ENCODE assay signal across 10 cellular contexts in the genomic region with DNA sequence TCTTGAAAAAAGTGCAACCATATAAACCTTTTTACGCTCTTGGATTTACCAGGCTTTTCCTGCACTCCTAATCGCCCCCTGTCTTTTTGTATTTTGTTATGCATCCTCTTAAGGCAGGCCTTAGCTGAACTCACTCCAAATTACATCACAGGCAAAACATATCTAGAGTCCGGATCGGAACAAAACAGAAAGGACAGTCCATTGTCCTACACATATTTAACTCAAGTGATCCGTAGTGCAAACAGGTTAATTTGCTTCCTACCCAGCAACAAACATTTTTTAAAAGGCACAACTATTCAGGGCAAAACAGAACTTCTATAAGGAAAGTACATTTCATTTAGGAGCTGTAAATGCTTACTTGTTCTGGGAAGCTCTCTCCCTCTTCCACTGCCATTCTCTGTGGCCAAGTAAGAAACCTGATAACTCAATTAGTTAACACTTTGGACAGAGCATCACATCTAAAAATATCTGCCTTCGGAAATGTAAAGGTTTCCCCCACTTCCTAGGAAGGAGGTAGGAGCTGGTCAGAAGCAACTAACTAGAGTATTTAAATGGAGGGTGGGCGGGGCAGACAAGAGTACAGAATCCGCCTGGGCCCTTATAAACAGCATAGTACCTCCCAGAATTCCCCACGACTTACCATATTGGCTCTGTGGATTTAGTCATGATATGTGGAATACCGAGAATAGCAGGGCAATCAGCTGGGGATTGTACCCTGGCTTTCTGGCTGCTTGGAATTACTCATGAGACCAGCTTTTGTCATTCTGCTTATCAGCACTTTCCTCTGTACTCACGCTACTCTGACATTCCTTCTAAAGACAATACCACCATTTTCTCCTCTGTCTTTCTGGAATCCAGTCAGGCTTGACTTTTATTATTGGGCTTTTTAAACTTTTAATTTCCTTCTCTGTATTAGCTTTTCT.
DNase-seq lines count a peak whose midpoint lies in the region; ATAC-seq, FAIRE-seq and TF ChIP-seq lines count a peak whose summit lies in the region.
"Had no signal": no experiment of that assay in that cellular context is flagged by ENCODE, and none has a peak within 500 bp of the region (broad histone marks: within the 10 kb centered on the region; RNA-seq: fewer than 3 reads in every experiment).

No MANE protein-coding gene starts in this region.

- no peak for TF ChIP-seq EP300 in A549 (IDR thresholded peaks at IDR 0.05)

- H3K27me3 ChIP-seq in NT2/D1 (ENCODE audit: insufficient read depth, insufficient read length) (no peaks in the 10 kb centered on the region), muscle layer of duodenum (ENCODE audit: low read depth, low read length) (no peaks in the 10 kb centered on the region), colonic mucosa (no peaks in the 10 kb centered on the region), mammary epithelial cell (ENCODE audit: insufficient read depth, low read length) (no peaks in the 10 kb centered on the region)

- no peak overlapping the region for H3K4me2 ChIP-seq in A549
- H3K4me2 ChIP-seq in mammary epithelial cell (ENCODE audit: insufficient read depth, low read depth, low read length) = no peak overlapping the region

- TF ChIP-seq RAD21 in A549 (conservative IDR thresholded peaks at IDR 0.05 in 1 of 2, IDR thresholded peaks at IDR 0.05 in 1 of 2) = no peak

- H3K79me2 ChIP-seq in mammary epithelial cell (ENCODE audit: insufficient read depth, low read length) = no peaks in the 10 kb centered on the region

- H3K36me3 ChIP-seq in NT2/D1 (ENCODE audit: insufficient read depth, insufficient read length, low read length) = no peaks in the 10 kb centered on the region
- no peaks in the 10 kb centered on the region for H3K36me3 ChIP-seq in muscle layer of duodenum (ENCODE audit: control insufficient read depth in 1 of 2, insufficient read depth in 2 of 2, low read length in 2 of 2)
- H3K36me3 ChIP-seq in colonic mucosa = no peaks in the 10 kb centered on the region
- no peaks in the 10 kb centered on the region for H3K36me3 ChIP-seq in mammary epithelial cell (ENCODE audit: insufficient read depth, low read length)

- in situ Hi-C loops in mammary epithelial cell (cut with MboI; ENCODE audit: low sequenced_read_pairs in 2 of 2) = no loop called here

- intact Hi-C loops in colonic mucosa (cut with DNase I) = no loop called here
- intact Hi-C loops in mammary epithelial cell (cut with micrococcal nuclease) = no loop called here

- no peak overlapping the region for H3K4me3 ChIP-seq in A549
- no peak overlapping the region for H3K4me3 ChIP-seq in NT2/D1 (ENCODE audit: insufficient read length, low read depth)
- peak overlapping the region; percentile 21 to 35 for H3K4me3 ChIP-seq in muscle layer of duodenum (ENCODE audit: low read depth in 1 of 2, low read length in 2 of 2)
- no peak overlapping the region for H3K4me3 ChIP-seq in colonic mucosa
- H3K4me3 ChIP-seq in mammary epithelial cell (replicated peaks in 1 of 3; ENCODE audit: insufficient read depth in 1 of 3, low read depth in 2 of 3, low read length in 3 of 3) = no peak overlapping the region

- CTCF ChIA-PET in A549 (lab: Yijun Ruan, JAX) = interaction anchor here (0.6 to 1.8 kb wide), 4 partner anchors 9 to 135 kb away, joined by 3 to 5 read pairs (median 4); no protein-coding TSS in a partner anchor
- CTCF ChIA-PET in mammary epithelial cell (lab: Charles Lee; ENCODE audit: low non-redundant PET) = no interaction called here

- POLR2A ChIA-PET in A549 (lab: Yijun Ruan, JAX) = no interaction called here

- H3K4me1 ChIP-seq in A549 (no peaks in the 10 kb centered on the region), NT2/D1 (ENCODE audit: insufficient read depth, insufficient read length) (no peaks in the 10 kb centered on the region), muscle layer of duodenum (ENCODE audit: control insufficient read depth in 1 of 2, insufficient read depth in 2 of 2, low read length in 2 of 2) (no peaks in the 10 kb centered on the region), colonic mucosa (no peaks in the 10 kb centered on the region), mammary epithelial cell (ENCODE audit: insufficient read depth, low read length) (no peaks in the 10 kb centered on the region)

- dilution Hi-C loops in mammary epithelial cell (cut with HindIII; ENCODE audit: low sequenced_read_pairs) = no loop called here

- H3K27ac ChIP-seq in A549 (no peak overlapping the region), muscle layer of duodenum (ENCODE audit: low read length) (peak overlapping the region; percentile 58), colonic mucosa (no peak overlapping the region), mammary epithelial cell (ENCODE audit: insufficient read depth, low read depth, low read length) (no peak overlapping the region)

- DNase-seq in A549 (ENCODE audit: low read depth in 1 of 2, low spot score in 1 of 2) (no peak), NT2/D1 (ENCODE audit: low read depth, low spot score) (peak; percentile 43), foreskin melanocyte (peak; percentile 88), GM19239 (ENCODE audit: insufficient read length, low spot score) (no peak), colonic mucosa (no peak), mammary epithelial cell (no peak)
- DNase-seq: NCI-H1417, SHP77 treated with DMSO at 0.1 percent for 48 hours had no signal

- no TSS peak for BruUV-seq in mammary epithelial cell (replicated peaks; lab: Mats Ljungman, UMichigan)

- 74% methylated on average over 11 of the region's 11 CpGs for WGBS in A549 (ENCODE audit: missing lambda C conversion rate)
- WGBS in mammary epithelial cell (ENCODE audit: low coverage, missing lambda C conversion rate) = 95% methylated on average over 11 of the region's 11 CpGs

- H4K20me1 ChIP-seq in mammary epithelial cell (ENCODE audit: insufficient read depth, low read length) = no peaks in the 10 kb centered on the region

- no peak for TF ChIP-seq CTCF in A549 (IDR thresholded peaks at IDR 0.05)
- no peak for TF ChIP-seq CTCF in colonic mucosa (IDR thresholded peaks at IDR 0.05)
- no peak for TF ChIP-seq CTCF in mammary epithelial cell (conservative IDR thresholded peaks at IDR 0.05 in 1 of 2, IDR thresholded peaks at IDR 0.05 in 1 of 2; ENCODE audit: extremely low read depth in 1 of 2, insufficient read depth in 1 of 2, low read depth in 1 of 2, low read length in 2 of 2)

- H3K9me3 ChIP-seq in A549 (no peaks in the 10 kb centered on the region), NT2/D1 (ENCODE audit: insufficient read depth, low read length) (no peaks in the 10 kb centered on the region), muscle layer of duodenum (ENCODE audit: control insufficient read depth in 1 of 2, low read length in 2 of 2) (no peaks in the 10 kb centered on the region), colonic mucosa (no peaks in the 10 kb centered on the region), mammary epithelial cell (replicated peaks; ENCODE audit: insufficient read depth, low read length) (no peaks in the 10 kb centered on the region)

- no peak overlapping the region for H3K9ac ChIP-seq in NT2/D1 (ENCODE audit: insufficient read length, low read depth)
- no peak overlapping the region for H3K9ac ChIP-seq in colonic mucosa (ENCODE audit: low read depth in 2 of 2, low read length in 2 of 2)
- H3K9ac ChIP-seq in mammary epithelial cell (ENCODE audit: insufficient read depth, low read length) = no peak overlapping the region

- TF ChIP-seq POLR2A in A549 (IDR thresholded peaks at IDR 0.05; ENCODE audit: low read length) = no peak

- no peak overlapping the region for H2AFZ ChIP-seq in mammary epithelial cell (ENCODE audit: low read depth, low read length)

- FAIRE-seq in A549 (lab: Jason Lieb, UNC) (no peak), GM19239 (lab: Jason Lieb, UNC) (no peak)

- ATAC-seq in A549 (no peak), HG03196 (IDR thresholded peaks at IDR 0.05; ENCODE audit: unreplicated experiment) (no peak)

TF ChIP-seq in A549, 52 proteins besides CTCF, POLR2A, EP300 and RAD21:
- TF ChIP-seq HOXA7 (CRISPR knock-in tag; IDR thresholded peaks at IDR 0.05) = no peak
- no peak for TF ChIP-seq RNF2 (IDR thresholded peaks at IDR 0.05; ENCODE audit: borderline replicate concordance, low read depth)
- peak; percentile 22 for TF ChIP-seq MAFK (IDR thresholded peaks at IDR 0.05; ENCODE audit: partially characterized antibody)
- TF ChIP-seq JUN (IDR thresholded peaks at IDR 0.05) = no peak
- no peak for TF ChIP-seq HOXB5 (CRISPR knock-in tag; IDR thresholded peaks at IDR 0.05)
- TF ChIP-seq, protein P1, sequence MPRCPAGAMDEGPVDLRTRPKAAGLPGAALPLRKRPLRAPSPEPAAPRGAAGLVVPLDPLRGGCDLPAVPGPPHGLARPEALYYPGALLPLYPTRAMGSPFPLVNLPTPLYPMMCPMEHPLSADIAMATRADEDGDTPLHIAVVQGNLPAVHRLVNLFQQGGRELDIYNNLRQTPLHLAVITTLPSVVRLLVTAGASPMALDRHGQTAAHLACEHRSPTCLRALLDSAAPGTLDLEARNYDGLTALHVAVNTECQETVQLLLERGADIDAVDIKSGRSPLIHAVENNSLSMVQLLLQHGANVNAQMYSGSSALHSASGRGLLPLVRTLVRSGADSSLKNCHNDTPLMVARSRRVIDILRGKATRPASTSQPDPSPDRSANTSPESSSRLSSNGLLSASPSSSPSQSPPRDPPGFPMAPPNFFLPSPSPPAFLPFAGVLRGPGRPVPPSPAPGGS (IDR thresholded peaks at IDR 0.05) = no peak

Comparison
In these comparisons a context has a peak if more than half of its experiments do, and no peak if none do; other contexts are left out.
1. DNase-seq: peak in NT2/D1 (single experiment) and foreskin melanocyte (single experiment); none in A549 (0 of 2), GM19239 (single experiment), colonic mucosa (single experiment) and mammary epithelial cell (single experiment).
2. H3K4me3 ChIP-seq: peak in muscle layer of duodenum (2 of 2); none in A549 (single experiment), NT2/D1 (single experiment), colonic mucosa (single experiment) and mammary epithelial cell (0 of 3).